In the genomic region with DNA sequence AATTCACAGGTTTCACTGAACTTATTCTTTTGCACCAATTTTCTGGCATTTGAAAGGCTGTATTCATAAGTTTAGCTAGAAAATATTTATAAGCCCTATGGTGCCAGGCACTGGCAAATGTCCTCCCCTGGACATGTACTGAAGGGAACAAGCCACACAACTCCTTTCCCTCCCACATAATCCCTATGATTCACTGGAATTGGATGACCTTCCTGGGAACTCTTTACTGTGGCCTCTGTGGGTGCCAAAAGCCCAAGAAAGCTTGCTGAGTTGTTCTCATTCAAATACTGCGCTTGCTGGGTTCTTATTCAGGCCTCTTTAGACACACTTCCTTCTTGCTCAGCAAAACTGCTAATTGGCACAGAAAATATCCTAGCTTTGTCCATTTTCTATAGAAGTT, we compare ENCODE assay signal across 14 cellular contexts.
DNase-seq lines count a peak whose midpoint lies in the region; ATAC-seq lines count a peak whose summit lies in the region.
"Had no signal": no experiment of that assay in that cellular context is flagged by ENCODE, and none has a peak within 500 bp of the region (broad histone marks: within the 10 kb centered on the region; RNA-seq: fewer than 3 reads in every experiment).

No MANE protein-coding gene starts in this region.

- H3K4me3 ChIP-seq in ectodermal cell (ENCODE audit: insufficient read depth, low read depth, low read length) (no peak overlapping the region), mesodermal cell (ENCODE audit: extremely low read depth, insufficient read depth, low read length, poor library complexity, severe bottlenecking) (no peak overlapping the region)
- H3K4me3 ChIP-seq: Peyer's patch had no signal

- no peak for ATAC-seq in GM19328 (IDR thresholded peaks at IDR 0.05; ENCODE audit: unreplicated experiment)
- no peak for ATAC-seq in activated T-cell treated with anti-CD3 and anti-CD28 coated beads, Interleukin-2, amount 50 U/mL, for 4 hours

- DNase-seq in AG20443 (ENCODE audit: low spot score) (peak; percentile 75), M059J (ENCODE audit: low read depth) (peak; percentile 91), NCI-H1694 treated with DMSO at 0.1 percent for 48 hours (lab: John Stamatoyannopoulos, UW) (no peak), occipital lobe (lab: John Stamatoyannopoulos, UW) (no peak)
- DNase-seq in activated T-cell treated with anti-CD3 and anti-CD28 coated beads, Interleukin-2, amount 50 U/mL, for 4 hours, result no peak
- DNase-seq: activated CD4-positive, CD25-positive, alpha-beta regulatory T cell; CD4-positive, CD25-positive, alpha-beta regulatory T cell; midbrain; NCI-H1417 treated with DMSO at 0.1 percent for 48 hours; Peyer's patch; stimulated activated CD4-positive, alpha-beta T cell treated with anti-CD3 and anti-CD28 coated beads, Interleukin-1b, Interleukin-23, amount 100 ng/mL, for 48 hours had no signal

- peaks cover 20% of the 10 kb centered on the region for H3K4me1 ChIP-seq in ectodermal cell (ENCODE audit: control insufficient read depth, insufficient read depth, low read length)
- peaks cover 2% of the 10 kb centered on the region for H3K4me1 ChIP-seq in mesodermal cell (ENCODE audit: control insufficient read depth, insufficient read depth, low read length, poor library complexity, severe bottlenecking)
- H3K4me1 ChIP-seq: Peyer's patch had no signal

- H3K4me1 Mint-ChIP-seq in activated T-cell treated with anti-CD3 and anti-CD28 coated beads, Interleukin-2, amount 50 U/mL, for 4 hours (ENCODE audit: low read depth), result no peaks in the 10 kb centered on the region
- H3K4me1 Mint-ChIP-seq: CD4-positive, CD25-positive, alpha-beta regulatory T cell had no signal

- H3K9me3 ChIP-seq in ectodermal cell (ENCODE audit: control insufficient read depth, low read length), result peaks cover 2% of the 10 kb centered on the region
- H3K9me3 ChIP-seq in mesodermal cell (ENCODE audit: control insufficient read depth, low read length), result peaks cover 10% of the 10 kb centered on the region
- H3K9me3 ChIP-seq: Peyer's patch had no signal

- H3K9me3 Mint-ChIP-seq in activated T-cell treated with anti-CD3 and anti-CD28 coated beads, Interleukin-2, amount 50 U/mL, for 4 hours, result peaks cover 7% of the 10 kb centered on the region

- H3K27me3 ChIP-seq in ectodermal cell (ENCODE audit: control insufficient read depth, insufficient read depth, low read length, poor library complexity, severe bottlenecking), result no peaks in the 10 kb centered on the region
- H3K27me3 ChIP-seq: Peyer's patch had no signal

- H3K36me3 Mint-ChIP-seq in activated T-cell treated with anti-CD3 and anti-CD28 coated beads, Interleukin-2, amount 50 U/mL, for 4 hours (ENCODE audit: insufficient read depth), result no peaks in the 10 kb centered on the region
- H3K36me3 Mint-ChIP-seq: CD4-positive, CD25-positive, alpha-beta regulatory T cell had no signal

- H3K36me3 ChIP-seq in ectodermal cell (ENCODE audit: control insufficient read depth, insufficient read depth, low read length) (no peaks in the 10 kb centered on the region), mesodermal cell (ENCODE audit: control insufficient read depth, insufficient read depth, low read length) (no peaks in the 10 kb centered on the region)
- H3K36me3 ChIP-seq: Peyer's patch had no signal

- H3K27me3 Mint-ChIP-seq in activated T-cell treated with anti-CD3 and anti-CD28 coated beads, Interleukin-2, amount 50 U/mL, for 4 hours (ENCODE audit: low read depth), result no peaks in the 10 kb centered on the region
- H3K27me3 Mint-ChIP-seq: CD4-positive, CD25-positive, alpha-beta regulatory T cell had no signal

- H3K27ac ChIP-seq in ectodermal cell (ENCODE audit: insufficient read depth, low read depth, low read length, poor library complexity, severe bottlenecking) (peak overlapping the region; percentile 48), mesodermal cell (ENCODE audit: low read depth, low read length, severe bottlenecking) (peak overlapping the region; percentile 6)
- H3K27ac ChIP-seq: Peyer's patch had no signal

- 23 to 42% methylated on average over 1 of the region's 1 CpG for WGBS in ectodermal cell, 2 experiments
- 63 to 89% methylated on average over 1 of the region's 1 CpG for WGBS in mesodermal cell (ENCODE audit: insufficient coverage in 2 of 2), 2 experiments

- no peak overlapping the region for H3K4me3 Mint-ChIP-seq in activated T-cell treated with anti-CD3 and anti-CD28 coated beads, Interleukin-2, amount 50 U/mL, for 4 hours
- H3K4me3 Mint-ChIP-seq: CD4-positive, CD25-positive, alpha-beta regulatory T cell had no signal

Comparison
In these comparisons a context has a peak if more than half of its experiments do, and no peak if none do; other contexts are left out.
1. DNase-seq: peak in AG20443 (single experiment) and M059J (single experiment); none in NCI-H1694 treated with DMSO at 0.1 percent for 48 hours (single experiment), activated T-cell treated with anti-CD3 and anti-CD28 coated beads, Interleukin-2, amount 50 U/mL, for 4 hours (single experiment) and occipital lobe (single experiment).